36 cellular contexts compared by ENCODE assay signal in genomic region chr18:80208620-80209019, GRCh38. TPM values are rescaled to one million over a fixed set of nuclear protein-coding genes. Genes with fewer than 3 reads are reported as not detected.
"Had no signal": no experiment of that assay in that cellular context is flagged by ENCODE, and none has a peak within 500 bp of the region (broad histone marks: within the 10 kb centered on the region; RNA-seq: fewer than 3 reads in every experiment).

No MANE protein-coding gene starts in this region.

- H3K4me1 Mint-ChIP-seq: activated CD4-positive, alpha-beta T cell treated with anti-CD3 and anti-CD28 coated beads, Interleukin-2, amount 10 ng/mL, durations not matched to agents 7 days and 5 days; activated naive CD4-positive, alpha-beta T cell treated with anti-CD3 and anti-CD28 coated beads, Interleukin-2, amount 50 U/mL, for 24 hours; activated naive CD8-positive, alpha-beta T cell treated with anti-CD3 and anti-CD28 coated beads, Interleukin-2, amount 50 U/mL, for 24 hours had no signal

- H3K36me3 ChIP-seq: ascending aorta, cardiac muscle cell had no signal

- H3K27me3 ChIP-seq: ascending aorta, cardiac muscle cell had no signal

- H3K4me3 ChIP-seq: ascending aorta, cardiac muscle cell had no signal

- H3K4me1 ChIP-seq: ascending aorta had no signal

- H3K36me3 Mint-ChIP-seq: activated CD8-positive, alpha-beta memory T cell treated with anti-CD3 and anti-CD28 coated beads, Interleukin-2, amount 10 ng/mL, durations not matched to agents 7 days and 5 days; activated naive CD4-positive, alpha-beta T cell treated with anti-CD3 and anti-CD28 coated beads, Interleukin-2, amount 50 U/mL, for 24 hours; activated naive CD8-positive, alpha-beta T cell treated with anti-CD3 and anti-CD28 coated beads, Interleukin-2, amount 10 ng/mL, durations not matched to agents 7 days and 5 days had no signal

- H3K4me3 Mint-ChIP-seq: activated B cell treated with CpG ODN at 0.5 μM for 24 hours; activated CD4-positive, alpha-beta memory T cell treated with anti-CD3 and anti-CD28 coated beads, Interleukin-2, amount 10 ng/mL, durations not matched to agents 7 days and 5 days; activated CD4-positive, alpha-beta T cell treated with anti-CD3 and anti-CD28 coated beads, Interleukin-2, amount 10 ng/mL, durations not matched to agents 7 days and 5 days; activated CD8-positive, alpha-beta memory T cell treated with anti-CD3 and anti-CD28 coated beads, Interleukin-2, amount 10 ng/mL, durations not matched to agents 7 days and 5 days; activated CD8-positive, alpha-beta T cell treated with anti-CD3 and anti-CD28 coated beads, Interleukin-2, amount 10 ng/mL, durations not matched to agents 7 days and 5 days; activated naive CD4-positive, alpha-beta T cell treated with anti-CD3 and anti-CD28 coated beads, Interleukin-2, amount 10 ng/mL, durations not matched to agents 7 days and 5 days; activated naive CD4-positive, alpha-beta T cell treated with anti-CD3 and anti-CD28 coated beads, Interleukin-2, amount 50 U/mL, for 24 hours; activated naive CD8-positive, alpha-beta T cell; activated naive CD8-positive, alpha-beta T cell treated with anti-CD3 and anti-CD28 coated beads, Interleukin-2, amount 10 ng/mL, durations not matched to agents 7 days and 5 days; activated naive CD8-positive, alpha-beta T cell treated with anti-CD3 and anti-CD28 coated beads, Interleukin-2, amount 50 U/mL, for 24 hours; activated T-cell treated with anti-CD3 and anti-CD28 coated beads, Interleukin-2, amount 50 U/mL, for 24 hours; brain; T-helper 1 cell treated with Interleukin-12 subunit alpha and Interleukin-12 subunit beta and Interleukin-4 antibody, amounts not matched to agents 30 μg/mL and 1 μg/mL, for 36 hours; T-helper 2 cell treated with Interferon-gamma antibody and Interleukin-4, amounts not matched to agents 5 μg/mL and 100 μg/mL, for 36 hours had no signal

- H3K9me3 Mint-ChIP-seq: activated B cell treated with CpG ODN at 0.5 μM for 24 hours; activated CD4-positive, alpha-beta memory T cell treated with anti-CD3 and anti-CD28 coated beads, Interleukin-2, amount 10 ng/mL, durations not matched to agents 7 days and 5 days; activated CD4-positive, alpha-beta T cell treated with anti-CD3 and anti-CD28 coated beads, Interleukin-2, amount 10 ng/mL, durations not matched to agents 7 days and 5 days; activated naive CD4-positive, alpha-beta T cell treated with anti-CD3 and anti-CD28 coated beads, Interleukin-2, amount 50 U/mL, for 24 hours had no signal

- FAIRE-seq: bronchial epithelial cell, TTC549 had no signal

- H3K27ac ChIP-seq: ascending aorta, cardiac muscle cell, VCaP had no signal

- H3K27ac Mint-ChIP-seq: activated B cell treated with CpG ODN at 0.5 μM for 24 hours; activated CD4-positive, alpha-beta memory T cell treated with anti-CD3 and anti-CD28 coated beads, Interleukin-2, amount 10 ng/mL, durations not matched to agents 7 days and 5 days; activated CD4-positive, alpha-beta T cell treated with anti-CD3 and anti-CD28 coated beads, Interleukin-2, amount 10 ng/mL, durations not matched to agents 7 days and 5 days; activated CD8-positive, alpha-beta memory T cell treated with anti-CD3 and anti-CD28 coated beads, Interleukin-2, amount 10 ng/mL, durations not matched to agents 7 days and 5 days; activated CD8-positive, alpha-beta T cell treated with anti-CD3 and anti-CD28 coated beads, Interleukin-2, amount 10 ng/mL, durations not matched to agents 7 days and 5 days; activated naive CD4-positive, alpha-beta T cell treated with anti-CD3 and anti-CD28 coated beads, Interleukin-2, amount 10 ng/mL, durations not matched to agents 7 days and 5 days; activated naive CD4-positive, alpha-beta T cell treated with anti-CD3 and anti-CD28 coated beads, Interleukin-2, amount 50 U/mL, for 24 hours; activated naive CD8-positive, alpha-beta T cell; activated naive CD8-positive, alpha-beta T cell treated with anti-CD3 and anti-CD28 coated beads, Interleukin-2, amount 10 ng/mL, durations not matched to agents 7 days and 5 days; activated naive CD8-positive, alpha-beta T cell treated with anti-CD3 and anti-CD28 coated beads, Interleukin-2, amount 50 U/mL, for 24 hours; activated T-cell treated with anti-CD3 and anti-CD28 coated beads, Interleukin-2, amount 50 U/mL, for 24 hours; activated T-helper 2 cell treated with anti-CD3 and anti-CD28 coated beads, Interferon-gamma antibody, Interleukin-2, Interleukin-4, amounts not matched to agents 10 μg/mL and 5 μg/mL and 100 μg/mL, durations not matched to agents 14 hours and 24 hours and 36 hours; brain; T-helper 1 cell treated with Interleukin-12 subunit alpha and Interleukin-12 subunit beta and Interleukin-4 antibody, amounts not matched to agents 30 μg/mL and 1 μg/mL, for 36 hours; T-helper 2 cell treated with Interferon-gamma antibody and Interleukin-4, amounts not matched to agents 5 μg/mL and 100 μg/mL, for 36 hours had no signal

- DNase-seq: activated B cell treated with CpG ODN at 0.5 μM for 24 hours; activated CD4-positive, alpha-beta memory T cell treated with anti-CD3 and anti-CD28 coated beads, Interleukin-2, amount 10 ng/mL, durations not matched to agents 7 days and 5 days; activated CD4-positive, alpha-beta T cell treated with anti-CD3 and anti-CD28 coated beads for 4 hours; activated CD4-positive, alpha-beta T cell treated with anti-CD3 and anti-CD28 coated beads, Interleukin-2, amount 10 ng/mL, durations not matched to agents 7 days and 5 days; activated CD4-positive, alpha-beta T cell treated with anti-CD3 and anti-CD28 coated beads, Interleukin-2, amount 50 U/mL, for 48 hours; activated CD4-positive, CD25-positive, alpha-beta regulatory T cell treated with anti-CD3 and anti-CD28 coated beads, Interleukin-2, amount 50 U/mL, for 72 hours; activated CD8-positive, alpha-beta memory T cell treated with anti-CD3 and anti-CD28 coated beads for 24 hours; activated CD8-positive, alpha-beta memory T cell treated with anti-CD3 and anti-CD28 coated beads, Interleukin-2, amount 10 ng/mL, durations not matched to agents 7 days and 5 days; activated CD8-positive, alpha-beta memory T cell treated with anti-CD3 and anti-CD28 coated beads, Interleukin-2, amount 50 U/mL, for 48 hours; activated CD8-positive, alpha-beta T cell treated with anti-CD3 and anti-CD28 coated beads, Interleukin-2, amount 10 ng/mL, durations not matched to agents 7 days and 5 days; activated effector memory CD4-positive, alpha-beta T cell treated with Interleukin-2 at 50 U/mL for 16 hours; activated gamma-delta T cell; activated naive CD4-positive, alpha-beta T cell treated with anti-CD3 and anti-CD28 coated beads, Interleukin-2, amount 10 ng/mL, durations not matched to agents 7 days and 5 days; activated naive CD4-positive, alpha-beta T cell treated with Interleukin-2 at 50 U/mL for 16 hours; activated naive CD8-positive, alpha-beta T cell treated with anti-CD3 and anti-CD28 coated beads, Interleukin-2, amount 10 ng/mL, durations not matched to agents 7 days and 5 days; activated naive CD8-positive, alpha-beta T cell treated with anti-CD3 and anti-CD28 coated beads, Interleukin-2, amount 50 U/mL, for 24 hours; activated T-cell treated with anti-CD3 and anti-CD28 coated beads, Interleukin-2, amount 50 U/mL, for 24 hours; activated T-cell treated with anti-CD3 and anti-CD28 coated beads, Interleukin-2, amount 50 U/mL, for 48 hours; amygdala; anterior cingulate cortex; caudate nucleus; SW 1271; T-helper 1 cell; T-helper 2 cell; T-helper 9 cell had no signal

- ATAC-seq: activated CD8-positive, alpha-beta memory T cell treated with anti-CD3 and anti-CD28 coated beads, Interleukin-2, amount 10 ng/mL, durations not matched to agents 7 days and 5 days; activated CD8-positive, alpha-beta T cell treated with anti-CD3 and anti-CD28 coated beads, Interleukin-2, amount 10 ng/mL, durations not matched to agents 7 days and 5 days; activated naive CD8-positive, alpha-beta T cell treated with anti-CD3 and anti-CD28 coated beads, Interleukin-2, amount 50 U/mL, for 24 hours had no signal

- H3K9me3 ChIP-seq: ascending aorta had no signal

RNA-seq across cellular contexts. Expression of gene PARD6G, which starts 38.7 kb away (rescaled TPM):
- total RNA-seq: activated B cell treated with CpG ODN at 0.5 μM for 24 hours had no signal
